19 cellular contexts compared by ENCODE assay signal in genomic region chr12:11638271-11638916, GRCh38. TPM values are rescaled to one million over a fixed set of nuclear protein-coding genes. Genes with fewer than 3 reads are reported as not detected.
DNase-seq lines count a peak whose midpoint lies in the region; ATAC-seq and TF ChIP-seq lines count a peak whose summit lies in the region.
"Had no signal": no experiment of that assay in that cellular context is flagged by ENCODE, and none has a peak within 500 bp of the region (broad histone marks: within the 10 kb centered on the region; RNA-seq: fewer than 3 reads in every experiment).

No MANE protein-coding gene starts in this region.

- no peak overlapping the region for H3K27ac ChIP-seq in left ventricle myocardium inferior (replicated peaks)
- no peak overlapping the region for H3K27ac ChIP-seq in OCI-LY7 (ENCODE audit: low read depth, low read length, poor library complexity, severe bottlenecking)
- H3K27ac ChIP-seq: 22Rv1, PC-9, RWPE1 had no signal

- no peak for TF ChIP-seq CTCF in left ventricle myocardium inferior (IDR thresholded peaks at IDR 0.05; ENCODE audit: borderline replicate concordance)
- 0 out of 2 replicates have a peak, but pooled peaks have one; percentile 16 for TF ChIP-seq CTCF in OCI-LY7 (conservative IDR thresholded peaks at IDR 0.05; ENCODE audit: low read length)

- no peaks in the 10 kb centered on the region for H3K9me2 ChIP-seq in OCI-LY7 (ENCODE audit: insufficient read depth, low read length)

- ATAC-seq in Right ventricle myocardium inferior (peak; percentile 34), left colon (peak; percentile 61)
- ATAC-seq in activated T-helper 17 cell treated with anti-CD3 and anti-CD28 coated beads, Interleukin-2, amount 50 U/mL, for 72 hours (replicated peaks): no peak

- H3K79me2 ChIP-seq in OCI-LY7 (ENCODE audit: insufficient read depth, low read depth, low read length): no peaks in the 10 kb centered on the region

- no peaks in the 10 kb centered on the region for H3K9me3 Mint-ChIP-seq in activated T-helper 17 cell treated with anti-CD3 and anti-CD28 coated beads, Interleukin-2, amount 50 U/mL, for 72 hours

- H3K4me2 ChIP-seq in OCI-LY7 (ENCODE audit: low read length): no peak overlapping the region
- H3K4me2 ChIP-seq: PC-9 had no signal

- no peak overlapping the region for H3K4me3 Mint-ChIP-seq in activated T-helper 17 cell treated with anti-CD3 and anti-CD28 coated beads, Interleukin-2, amount 50 U/mL, for 72 hours
- H3K4me3 Mint-ChIP-seq: B cell; CD4-positive, CD25-positive, alpha-beta regulatory T cell had no signal

- BruUV-seq in OCI-LY7 (replicated peaks; lab: Mats Ljungman, UMichigan): no TSS peak

- intact Hi-C loops in Right ventricle myocardium inferior (cut with DNase I) (no loop called here), left ventricle myocardium inferior (cut with micrococcal nuclease) (no loop called here), OCI-LY7 (cut with micrococcal nuclease; ENCODE audit: unreplicated experiment) (loop anchor here (10.0 kb wide), 1 partner anchor 1594 kb away; no protein-coding TSS in a partner anchor), left colon (cut with DNase I, micrococcal nuclease) (no loop called here)

- no peaks in the 10 kb centered on the region for H3K27me3 Mint-ChIP-seq in activated T-helper 17 cell treated with anti-CD3 and anti-CD28 coated beads, Interleukin-2, amount 50 U/mL, for 72 hours
- H3K27me3 Mint-ChIP-seq: B cell had no signal

- H3K4me3 ChIP-seq in left ventricle myocardium inferior (no peak overlapping the region), OCI-LY7 (ENCODE audit: low read depth, low read length, poor library complexity, severe bottlenecking) (no peak overlapping the region)
- H3K4me3 ChIP-seq: PC-9 had no signal

- H4K20me1 ChIP-seq in OCI-LY7 (ENCODE audit: insufficient read depth, low read length): no peaks in the 10 kb centered on the region

- H3K4me1 Mint-ChIP-seq in activated T-helper 17 cell treated with anti-CD3 and anti-CD28 coated beads, Interleukin-2, amount 50 U/mL, for 72 hours: no peaks in the 10 kb centered on the region
- H3K4me1 Mint-ChIP-seq: CD4-positive, CD25-positive, alpha-beta regulatory T cell had no signal

- CTCF ChIA-PET in OCI-LY7 (lab: Charles Lee; ENCODE audit: unreplicated experiment): interaction anchor here (0.6 kb wide), 1 partner anchor 120 kb away, joined by 4 read pairs; no protein-coding TSS in a partner anchor

- H3K27ac Mint-ChIP-seq in activated T-helper 17 cell treated with anti-CD3 and anti-CD28 coated beads, Interleukin-2, amount 50 U/mL, for 72 hours: no peak overlapping the region
- H3K27ac Mint-ChIP-seq: B cell; CD4-positive, CD25-positive, alpha-beta regulatory T cell had no signal

- H3K4me1 ChIP-seq in left ventricle myocardium inferior: no peaks in the 10 kb centered on the region
- H3K4me1 ChIP-seq in OCI-LY7 (ENCODE audit: insufficient read depth, low read length, poor library complexity, severe bottlenecking): no peaks in the 10 kb centered on the region

- POLR2A ChIA-PET in OCI-LY7 (lab: Charles Lee): no interaction called here

- no peak overlapping the region for H2AFZ ChIP-seq in OCI-LY7 (ENCODE audit: low read length)
- H2AFZ ChIP-seq: PC-9 had no signal

- H3K9me3 ChIP-seq in left ventricle myocardium inferior (replicated peaks) (peaks cover 13% of the 10 kb centered on the region), OCI-LY7 (ENCODE audit: low read length) (peaks cover 14% of the 10 kb centered on the region; the same call in 1 of the 2 replicates)

- H3K27me3 ChIP-seq in left ventricle myocardium inferior (ENCODE audit: low read depth): no peaks in the 10 kb centered on the region

- DNase-seq in Right ventricle myocardium inferior (ENCODE audit: missing footprints) (no peak), left ventricle myocardium inferior (no peak), OCI-LY7 (ENCODE audit: low spot score) (no peak), left colon (no peak), kidney glomerular epithelial cell (lab: John Stamatoyannopoulos, UW) (no peak), NCI-H1092 (lab: John Stamatoyannopoulos, UW) (no peak), CD1c-positive myeloid dendritic cell (ENCODE audit: extremely low spot score) (no peak)
- DNase-seq: CD4-positive, CD25-positive, alpha-beta regulatory T cell; COR-L47; GDM1; KG1; NCI-H1694 treated with DMSO at 0.1 percent for 48 hours; NCI-H226; NCI-H524; PC-9 had no signal

- H3K36me3 Mint-ChIP-seq in activated T-helper 17 cell treated with anti-CD3 and anti-CD28 coated beads, Interleukin-2, amount 50 U/mL, for 72 hours (ENCODE audit: low read depth): no peaks in the 10 kb centered on the region
- H3K36me3 Mint-ChIP-seq: CD4-positive, CD25-positive, alpha-beta regulatory T cell had no signal

- no peaks in the 10 kb centered on the region for H3K36me3 ChIP-seq in left ventricle myocardium inferior
- H3K36me3 ChIP-seq in OCI-LY7 (ENCODE audit: insufficient read depth, low read length): no peaks in the 10 kb centered on the region

RNA-seq across cellular contexts. Expression of gene ETV6, which starts 11.1 kb away (rescaled TPM):
- total RNA-seq in Right ventricle myocardium inferior (15.2 TPM), left ventricle myocardium inferior (16.9 TPM), OCI-LY7 (2022) (17.1 and 23.1 TPM in 2 replicates), left colon (10 to 100 TPM; 54.6 to 64.3 TPM)
- 17.2 and 19.3 TPM in 2 replicates for total RNA-seq in OCI-LY7 (2014; rRNA removed; shearing (Covaris generic))
- total RNA-seq in activated T-helper 17 cell treated with anti-CD3 and anti-CD28 coated beads, Interleukin-2, amount 50 U/mL, for 72 hours: 10 to 100 TPM; 45.9 to 49.0 TPM
